Comparison of ENCODE assay signal across 1 cellular context in the genomic region with DNA sequence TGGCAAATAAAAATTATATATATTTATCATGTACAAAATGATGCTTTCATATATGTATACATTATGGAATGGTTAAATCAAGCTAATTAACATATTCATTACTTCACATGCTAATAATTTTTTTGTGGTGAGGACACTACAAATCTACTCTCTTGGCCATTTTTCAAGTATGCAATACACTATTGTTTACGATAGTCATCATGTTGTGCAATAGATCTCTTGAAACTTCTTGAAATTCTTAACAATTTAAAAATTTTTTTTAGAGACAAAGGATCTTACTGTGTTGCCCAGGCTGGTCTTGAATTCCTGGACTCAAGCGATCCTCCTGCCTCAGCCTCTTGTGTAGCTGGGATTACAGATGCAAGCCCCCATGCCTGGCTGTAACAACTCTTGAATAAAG.
A peak's percentile ranks its signal among the peaks of the same experiment; 100 is the strongest.
TF ChIP-seq lines count a peak whose summit lies in the region.

No MANE protein-coding gene starts in this region.

TF ChIP-seq in SK-N-SH, 30 proteins besides CTCF, POLR2A, EP300 and RAD21 (continued from another document):
- TF ChIP-seq, protein P1, sequence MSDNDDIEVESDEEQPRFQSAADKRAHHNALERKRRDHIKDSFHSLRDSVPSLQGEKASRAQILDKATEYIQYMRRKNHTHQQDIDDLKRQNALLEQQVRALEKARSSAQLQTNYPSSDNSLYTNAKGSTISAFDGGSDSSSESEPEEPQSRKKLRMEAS (IDR thresholded peaks at IDR 0.05; ENCODE audit: low read depth): no peak
- TF ChIP-seq JUND (IDR thresholded peaks at IDR 0.05) (0 out of 2 replicates have a peak, but pooled peaks have one; percentile 4), CHD2 (IDR thresholded peaks at IDR 0.05; ENCODE audit: low read length, partially characterized antibody) (no peak)
